1 cellular context compared by ENCODE assay signal in the genomic region with DNA sequence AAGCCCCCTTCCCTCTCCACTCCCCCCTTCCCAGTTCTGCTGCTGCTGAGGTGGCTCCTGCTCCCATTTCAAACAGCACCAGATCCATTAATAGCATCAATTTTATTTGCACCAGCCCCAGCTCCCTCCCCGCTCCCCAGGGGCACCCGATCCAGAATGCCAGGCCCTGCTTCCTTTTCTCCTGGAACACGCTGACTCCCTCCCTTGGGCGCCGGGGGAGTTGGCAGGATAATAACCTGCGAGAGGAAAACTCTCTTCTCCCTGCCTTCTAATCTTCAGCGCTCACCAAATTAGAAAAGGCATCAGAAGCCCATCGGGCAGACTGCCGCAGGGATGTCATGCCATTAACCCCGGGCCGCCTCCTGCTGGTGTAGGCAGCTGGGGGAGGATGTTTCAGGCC.
TF ChIP-seq lines count a peak whose summit lies in the region.

No MANE protein-coding gene starts in this region.

TF ChIP-seq in H1, 55 proteins besides CTCF, POLR2A, EP300 and RAD21 (continued from another document):
- TF ChIP-seq, protein P1, sequence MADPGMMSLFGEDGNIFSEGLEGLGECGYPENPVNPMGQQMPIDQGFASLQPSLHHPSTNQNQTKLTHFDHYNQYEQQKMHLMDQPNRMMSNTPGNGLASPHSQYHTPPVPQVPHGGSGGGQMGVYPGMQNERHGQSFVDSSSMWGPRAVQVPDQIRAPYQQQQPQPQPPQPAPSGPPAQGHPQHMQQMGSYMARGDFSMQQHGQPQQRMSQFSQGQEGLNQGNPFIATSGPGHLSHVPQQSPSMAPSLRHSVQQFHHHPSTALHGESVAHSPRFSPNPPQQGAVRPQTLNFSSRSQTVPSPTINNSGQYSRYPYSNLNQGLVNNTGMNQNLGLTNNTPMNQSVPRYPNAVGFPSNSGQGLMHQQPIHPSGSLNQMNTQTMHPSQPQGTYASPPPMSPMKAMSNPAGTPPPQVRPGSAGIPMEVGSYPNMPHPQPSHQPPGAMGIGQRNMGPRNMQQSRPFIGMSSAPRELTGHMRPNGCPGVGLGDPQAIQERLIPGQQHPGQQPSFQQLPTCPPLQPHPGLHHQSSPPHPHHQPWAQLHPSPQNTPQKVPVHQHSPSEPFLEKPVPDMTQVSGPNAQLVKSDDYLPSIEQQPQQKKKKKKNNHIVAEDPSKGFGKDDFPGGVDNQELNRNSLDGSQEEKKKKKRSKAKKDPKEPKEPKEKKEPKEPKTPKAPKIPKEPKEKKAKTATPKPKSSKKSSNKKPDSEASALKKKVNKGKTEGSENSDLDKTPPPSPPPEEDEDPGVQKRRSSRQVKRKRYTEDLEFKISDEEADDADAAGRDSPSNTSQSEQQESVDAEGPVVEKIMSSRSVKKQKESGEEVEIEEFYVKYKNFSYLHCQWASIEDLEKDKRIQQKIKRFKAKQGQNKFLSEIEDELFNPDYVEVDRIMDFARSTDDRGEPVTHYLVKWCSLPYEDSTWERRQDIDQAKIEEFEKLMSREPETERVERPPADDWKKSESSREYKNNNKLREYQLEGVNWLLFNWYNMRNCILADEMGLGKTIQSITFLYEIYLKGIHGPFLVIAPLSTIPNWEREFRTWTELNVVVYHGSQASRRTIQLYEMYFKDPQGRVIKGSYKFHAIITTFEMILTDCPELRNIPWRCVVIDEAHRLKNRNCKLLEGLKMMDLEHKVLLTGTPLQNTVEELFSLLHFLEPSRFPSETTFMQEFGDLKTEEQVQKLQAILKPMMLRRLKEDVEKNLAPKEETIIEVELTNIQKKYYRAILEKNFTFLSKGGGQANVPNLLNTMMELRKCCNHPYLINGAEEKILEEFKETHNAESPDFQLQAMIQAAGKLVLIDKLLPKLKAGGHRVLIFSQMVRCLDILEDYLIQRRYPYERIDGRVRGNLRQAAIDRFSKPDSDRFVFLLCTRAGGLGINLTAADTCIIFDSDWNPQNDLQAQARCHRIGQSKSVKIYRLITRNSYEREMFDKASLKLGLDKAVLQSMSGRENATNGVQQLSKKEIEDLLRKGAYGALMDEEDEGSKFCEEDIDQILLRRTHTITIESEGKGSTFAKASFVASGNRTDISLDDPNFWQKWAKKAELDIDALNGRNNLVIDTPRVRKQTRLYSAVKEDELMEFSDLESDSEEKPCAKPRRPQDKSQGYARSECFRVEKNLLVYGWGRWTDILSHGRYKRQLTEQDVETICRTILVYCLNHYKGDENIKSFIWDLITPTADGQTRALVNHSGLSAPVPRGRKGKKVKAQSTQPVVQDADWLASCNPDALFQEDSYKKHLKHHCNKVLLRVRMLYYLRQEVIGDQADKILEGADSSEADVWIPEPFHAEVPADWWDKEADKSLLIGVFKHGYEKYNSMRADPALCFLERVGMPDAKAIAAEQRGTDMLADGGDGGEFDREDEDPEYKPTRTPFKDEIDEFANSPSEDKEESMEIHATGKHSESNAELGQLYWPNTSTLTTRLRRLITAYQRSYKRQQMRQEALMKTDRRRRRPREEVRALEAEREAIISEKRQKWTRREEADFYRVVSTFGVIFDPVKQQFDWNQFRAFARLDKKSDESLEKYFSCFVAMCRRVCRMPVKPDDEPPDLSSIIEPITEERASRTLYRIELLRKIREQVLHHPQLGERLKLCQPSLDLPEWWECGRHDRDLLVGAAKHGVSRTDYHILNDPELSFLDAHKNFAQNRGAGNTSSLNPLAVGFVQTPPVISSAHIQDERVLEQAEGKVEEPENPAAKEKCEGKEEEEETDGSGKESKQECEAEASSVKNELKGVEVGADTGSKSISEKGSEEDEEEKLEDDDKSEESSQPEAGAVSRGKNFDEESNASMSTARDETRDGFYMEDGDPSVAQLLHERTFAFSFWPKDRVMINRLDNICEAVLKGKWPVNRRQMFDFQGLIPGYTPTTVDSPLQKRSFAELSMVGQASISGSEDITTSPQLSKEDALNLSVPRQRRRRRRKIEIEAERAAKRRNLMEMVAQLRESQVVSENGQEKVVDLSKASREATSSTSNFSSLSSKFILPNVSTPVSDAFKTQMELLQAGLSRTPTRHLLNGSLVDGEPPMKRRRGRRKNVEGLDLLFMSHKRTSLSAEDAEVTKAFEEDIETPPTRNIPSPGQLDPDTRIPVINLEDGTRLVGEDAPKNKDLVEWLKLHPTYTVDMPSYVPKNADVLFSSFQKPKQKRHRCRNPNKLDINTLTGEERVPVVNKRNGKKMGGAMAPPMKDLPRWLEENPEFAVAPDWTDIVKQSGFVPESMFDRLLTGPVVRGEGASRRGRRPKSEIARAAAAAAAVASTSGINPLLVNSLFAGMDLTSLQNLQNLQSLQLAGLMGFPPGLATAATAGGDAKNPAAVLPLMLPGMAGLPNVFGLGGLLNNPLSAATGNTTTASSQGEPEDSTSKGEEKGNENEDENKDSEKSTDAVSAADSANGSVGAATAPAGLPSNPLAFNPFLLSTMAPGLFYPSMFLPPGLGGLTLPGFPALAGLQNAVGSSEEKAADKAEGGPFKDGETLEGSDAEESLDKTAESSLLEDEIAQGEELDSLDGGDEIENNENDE (IDR thresholded peaks at IDR 0.05; ENCODE audit: insufficient replicate concordance, low read length) = no peak
- TF ChIP-seq CBX5 (IDR thresholded peaks at IDR 0.05; ENCODE audit: low read depth, low read length) (no peak), SRF (IDR thresholded peaks at IDR 0.05; ENCODE audit: low read depth, low read length) (no peak), SP4 (IDR thresholded peaks at IDR 0.05; ENCODE audit: low read length) (no peak), EZH2 (IDR thresholded peaks at IDR 0.05; ENCODE audit: low read depth, low read length, severe bottlenecking) (peak; percentile 36), JUND (IDR thresholded peaks at IDR 0.05; ENCODE audit: low read length) (no peak), GTF2F1 (IDR thresholded peaks at IDR 0.05; ENCODE audit: borderline replicate concordance, low read depth, low read length) (no peak), CTBP2 (IDR thresholded peaks at IDR 0.05; ENCODE audit: borderline replicate concordance, insufficient read depth, insufficient read length, low read length) (peak; percentile 49), POU5F1 (IDR thresholded peaks at IDR 0.05; ENCODE audit: low read depth, low read length) (no peak), RBBP5 (IDR thresholded peaks at IDR 0.05; ENCODE audit: borderline replicate concordance, low read depth, low read length) (no peak), EGR1 (IDR thresholded peaks at IDR 0.05; ENCODE audit: borderline replicate concordance, low read depth, low read length) (no peak), YY1 (IDR thresholded peaks at IDR 0.05; ENCODE audit: low read depth, low read length) (no peak)
